Comparison of ENCODE assay signal across 25 cellular contexts in the genomic region with DNA sequence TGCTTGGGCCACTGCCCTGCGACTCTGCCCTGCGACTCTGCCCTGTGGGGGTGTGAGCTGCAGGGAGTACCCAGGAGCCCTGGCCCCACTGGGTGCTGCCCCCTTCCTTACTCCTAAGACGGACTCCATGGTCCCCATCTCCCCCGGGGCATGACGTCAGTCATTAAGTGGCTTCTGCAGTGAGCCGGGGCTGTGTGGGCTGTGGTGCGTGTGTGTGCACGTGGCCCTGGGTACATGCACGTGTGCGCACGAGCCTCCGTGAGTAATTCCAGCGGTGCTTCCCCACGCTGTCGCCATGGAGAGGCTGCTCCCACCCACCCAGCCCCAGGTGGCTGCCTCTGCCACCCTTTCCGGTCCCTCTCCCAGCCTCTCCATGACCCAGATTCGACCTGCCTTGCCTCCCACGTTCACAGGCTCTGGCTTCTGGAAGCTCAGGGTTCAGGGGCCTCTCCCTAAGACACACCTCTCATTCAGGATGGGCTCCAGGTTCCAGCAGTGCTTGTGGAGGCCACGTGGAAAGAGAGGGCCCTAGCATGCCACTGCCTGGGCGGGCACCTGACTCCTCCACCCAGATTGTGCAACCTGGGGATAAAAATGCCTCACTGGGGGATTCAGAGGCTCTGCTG.
DNase-seq lines count a peak whose midpoint lies in the region; ATAC-seq and TF ChIP-seq lines count a peak whose summit lies in the region.
"Had no signal": no experiment of that assay in that cellular context is flagged by ENCODE, and none has a peak within 500 bp of the region (broad histone marks: within the 10 kb centered on the region; RNA-seq: fewer than 3 reads in every experiment).

No MANE protein-coding gene starts in this region.

- no peaks in the 10 kb centered on the region for H3K79me2 ChIP-seq in hepatocyte

- no peaks in the 10 kb centered on the region for H3K4me1 ChIP-seq in HEK293 (ENCODE audit: control insufficient read depth, insufficient read depth, low read length)
- no peaks in the 10 kb centered on the region for H3K4me1 ChIP-seq in lower lobe of right lung
- H3K4me1 ChIP-seq in CD4-positive, alpha-beta memory T cell (ENCODE audit: insufficient read depth, low read length), result no peaks in the 10 kb centered on the region
- H3K4me1 ChIP-seq in hepatocyte (ENCODE audit: insufficient read depth), result no peaks in the 10 kb centered on the region
- H3K4me1 ChIP-seq: colonic mucosa, upper lobe of left lung had no signal

- peak in 1 of 2 donors; percentile 18 for ATAC-seq in lower lobe of right lung

- H3K4me3 ChIP-seq in HEK293 (ENCODE audit: low read depth, low read length) (no peak overlapping the region), dorsolateral prefrontal cortex (no peak overlapping the region), lower lobe of right lung (no peak overlapping the region), hepatocyte (no peak overlapping the region)
- H3K4me3 ChIP-seq in CD4-positive, alpha-beta memory T cell (ENCODE audit: low read length in 2 of 2), result no peak overlapping the region
- H3K4me3 ChIP-seq: colonic mucosa, esophagus squamous epithelium, upper lobe of left lung had no signal

- no peaks in the 10 kb centered on the region for H4K20me1 ChIP-seq in hepatocyte (ENCODE audit: insufficient read depth, poor library complexity, severe bottlenecking)

- H3K4me2 ChIP-seq in hepatocyte, result no peak overlapping the region

- CTCF ChIA-PET in HEK293 (lab: Yijun Ruan, JAX), result no interaction called here
- CTCF ChIA-PET in CD4-positive, alpha-beta memory T cell (lab: Charles Lee; ENCODE audit: partially characterized antibody), result no interaction called here

- no peak overlapping the region for H3K27ac Mint-ChIP-seq in CD4-positive, alpha-beta memory T cell
- H3K27ac Mint-ChIP-seq: activated T-cell treated with anti-CD3 and anti-CD28 coated beads, Interleukin-2, amount 50 U/mL, for 24 hours; CD4-positive, alpha-beta T cell had no signal

- H3K27ac ChIP-seq in HEK293 (ENCODE audit: extremely low read depth, low read depth, low read length) (no peak overlapping the region), dorsolateral prefrontal cortex (peak overlapping the region in 36 of 59 donors; percentile 3 to 80 (median 47)), lower lobe of right lung (no peak overlapping the region), hepatocyte (no peak overlapping the region)
- H3K27ac ChIP-seq in CD4-positive, alpha-beta memory T cell (ENCODE audit: low read depth, low read length), result no peak overlapping the region
- H3K27ac ChIP-seq: colonic mucosa, esophagus squamous epithelium, upper lobe of left lung had no signal

- no peaks in the 10 kb centered on the region for H3K9me3 ChIP-seq in HEK293 (ENCODE audit: control insufficient read depth, insufficient read depth, low read depth, low read length)
- H3K9me3 ChIP-seq in lower lobe of right lung, result no peaks in the 10 kb centered on the region
- H3K9me3 ChIP-seq in CD4-positive, alpha-beta memory T cell (ENCODE audit: control insufficient read depth in 1 of 2, low read length in 2 of 2), result no peaks in the 10 kb centered on the region
- no peaks in the 10 kb centered on the region for H3K9me3 ChIP-seq in hepatocyte (ENCODE audit: low read depth)
- H3K9me3 ChIP-seq: colonic mucosa, esophagus squamous epithelium, upper lobe of left lung had no signal

- H3K9me2 ChIP-seq in hepatocyte (replicated peaks; ENCODE audit: insufficient read depth), result no peaks in the 10 kb centered on the region

- TF ChIP-seq CTCF in HEK293 (tag by site-specific recombination; IDR thresholded peaks at IDR 0.05) (no peak), dorsolateral prefrontal cortex (IDR thresholded peaks at IDR 0.05 in 54 of 56, conservative IDR thresholded peaks at IDR 0.05 in 2 of 56; ENCODE audit: low read depth in 1 of 56, partially characterized antibody in 56 of 56) (no peak), lower lobe of right lung (IDR thresholded peaks at IDR 0.05) (no peak), hepatocyte (IDR thresholded peaks at IDR 0.05; ENCODE audit: poor library complexity) (no peak)

- H3K27me3 ChIP-seq in dorsolateral prefrontal cortex (no peaks in the 10 kb centered on the region), lower lobe of right lung (ENCODE audit: low read depth) (peaks cover 12% of the 10 kb centered on the region), hepatocyte (peaks cover 4% of the 10 kb centered on the region)
- no peaks in the 10 kb centered on the region for H3K27me3 ChIP-seq in CD4-positive, alpha-beta memory T cell (ENCODE audit: insufficient read depth, low read length)
- H3K27me3 ChIP-seq: colonic mucosa, upper lobe of left lung had no signal

- H3K4me1 Mint-ChIP-seq in CD4-positive, alpha-beta memory T cell, result no peaks in the 10 kb centered on the region

- H3K9me3 Mint-ChIP-seq in CD4-positive, alpha-beta memory T cell, result peaks cover 0 to 2% (median 0%) of the 10 kb centered on the region in 8 donors
- H3K9me3 Mint-ChIP-seq: activated T-cell treated with anti-CD3 and anti-CD28 coated beads, Interleukin-2, amount 50 U/mL, for 24 hours; CD4-positive, alpha-beta T cell had no signal

- no peaks in the 10 kb centered on the region for H3K36me3 ChIP-seq in HEK293 (ENCODE audit: control insufficient read depth in 2 of 2, insufficient read depth in 1 of 2, low read length in 2 of 2)
- H3K36me3 ChIP-seq in lower lobe of right lung, result no peaks in the 10 kb centered on the region
- H3K36me3 ChIP-seq in CD4-positive, alpha-beta memory T cell (ENCODE audit: insufficient read depth, low read length), result no peaks in the 10 kb centered on the region
- no peaks in the 10 kb centered on the region for H3K36me3 ChIP-seq in hepatocyte (replicated peaks; ENCODE audit: insufficient read depth, low read depth)
- H3K36me3 ChIP-seq: colonic mucosa, esophagus squamous epithelium, upper lobe of left lung had no signal

- H3K27me3 Mint-ChIP-seq in CD4-positive, alpha-beta memory T cell, result peaks cover 8 to 20% of the 10 kb centered on the region in 2 donors

- H3K4me3 Mint-ChIP-seq in CD4-positive, alpha-beta memory T cell, result no peak overlapping the region
- H3K4me3 Mint-ChIP-seq: activated T-cell treated with anti-CD3 and anti-CD28 coated beads, Interleukin-2, amount 50 U/mL, for 24 hours; brain; CD4-positive, alpha-beta T cell had no signal

- no peaks in the 10 kb centered on the region for H3K36me3 Mint-ChIP-seq in CD4-positive, alpha-beta memory T cell
- H3K36me3 Mint-ChIP-seq: brain had no signal

- POLR2A ChIA-PET in HEK293 (lab: Yijun Ruan, JAX), result no interaction called here
- POLR2A ChIA-PET in CD4-positive, alpha-beta memory T cell (lab: Charles Lee; ENCODE audit: partially characterized antibody), result no interaction called here

- H2AFZ ChIP-seq in hepatocyte, result no peak overlapping the region

- intact Hi-C loops in dorsolateral prefrontal cortex (cut with DNase I) (no loop called here), lower lobe of right lung (cut with DNase I) (no loop called here)
- intact Hi-C loops in CD4-positive, alpha-beta memory T cell (cut with micrococcal nuclease), result no loop called here

- WGBS in hepatocyte (ENCODE audit: low lambda C conversion rate, missing lambda C conversion rate), result 82% methylated on average over 20 of the region's 20 CpGs

- DNase-seq in M059J (ENCODE audit: low read depth), result peak; percentile 26
- peak in 5 of 10 donors; percentile 42 to 75 (median 63) for DNase-seq in dorsolateral prefrontal cortex
- DNase-seq in lower lobe of right lung, result peak; percentile 13
- no peak for DNase-seq in OCI-M1 (lab: John Stamatoyannopoulos, UW)
- no peak for DNase-seq in CD4-positive, alpha-beta memory T cell
- no peak for DNase-seq in hepatocyte (ENCODE audit: low spot score)
- no peak for DNase-seq in activated CD4-positive, alpha-beta T cell treated with anti-CD3 and anti-CD28 coated beads for 1 hour
- DNase-seq: activated CD4-positive, CD25-positive, alpha-beta regulatory T cell treated with anti-CD3 and anti-CD28 coated beads, Interleukin-2, amount 50 U/mL, for 72 hours; activated gamma-delta T cell treated with Interleukin-2 at 50 U/mL for 16 hours; activated T-cell treated with anti-CD3 and anti-CD28 coated beads, Interleukin-2, amount 50 U/mL, for 24 hours; CD4-positive, alpha-beta T cell; colonic mucosa; DMS 273 treated with DMSO at 0.1 percent for 48 hours; esophagus squamous epithelium; GF-D8; GOT3; Karpas-422; mesenchymal stem cell; NCI-H187; NCI-H226; small intestine; stimulated activated CD4-positive, alpha-beta T cell treated with anti-CD3 and anti-CD28 coated beads, Interleukin-1b, Interleukin-23, amount 100 ng/mL, for 48 hours had no signal

TF ChIP-seq in HEK293, 187 proteins besides CTCF, POLR2A, EP300 and RAD21:
- TF ChIP-seq ZIC2 (tag by site-specific recombination; IDR thresholded peaks at IDR 0.05), result peak; percentile 25; the same call in 1 of the 2 replicates
- TF ChIP-seq ZNF776 (tag by site-specific recombination; IDR thresholded peaks at IDR 0.05; ENCODE audit: borderline replicate concordance), result no peak
- TF ChIP-seq HOXC10 (CRISPR knock-in tag; IDR thresholded peaks at IDR 0.05), result no peak
- TF ChIP-seq ZNF558 (tag by site-specific recombination; IDR thresholded peaks at IDR 0.05), result no peak
- TF ChIP-seq EGR2 (tag by site-specific recombination; IDR thresholded peaks at IDR 0.05; ENCODE audit: low read depth), result peak; percentile 49
- TF ChIP-seq ZFHX2 (tag by site-specific recombination; conservative IDR thresholded peaks at IDR 0.05), result peak; percentile 53
- no peak for TF ChIP-seq HOXA7 (CRISPR knock-in tag; IDR thresholded peaks at IDR 0.05; ENCODE audit: borderline replicate concordance)
- TF ChIP-seq SP2 (tag by site-specific recombination; IDR thresholded peaks at IDR 0.05), result no peak
TF ChIP-seq in HEK293: peak in this region for 3.

Comparison
In these comparisons a context has a peak if more than half of its experiments do, and no peak if none do; other contexts are left out.
1. H3K27ac ChIP-seq: peak in dorsolateral prefrontal cortex (36 of 59); none in HEK293 (single experiment), lower lobe of right lung (single experiment), CD4-positive, alpha-beta memory T cell (single experiment) and hepatocyte (single experiment).
2. DNase-seq: peak in M059J (single experiment) and lower lobe of right lung (single experiment); none in OCI-M1 (single experiment), CD4-positive, alpha-beta memory T cell (0 of 5), hepatocyte (single experiment) and activated CD4-positive, alpha-beta T cell treated with anti-CD3 and anti-CD28 coated beads for 1 hour (single experiment).